8 cellular contexts compared by ENCODE assay signal in the genomic region with DNA sequence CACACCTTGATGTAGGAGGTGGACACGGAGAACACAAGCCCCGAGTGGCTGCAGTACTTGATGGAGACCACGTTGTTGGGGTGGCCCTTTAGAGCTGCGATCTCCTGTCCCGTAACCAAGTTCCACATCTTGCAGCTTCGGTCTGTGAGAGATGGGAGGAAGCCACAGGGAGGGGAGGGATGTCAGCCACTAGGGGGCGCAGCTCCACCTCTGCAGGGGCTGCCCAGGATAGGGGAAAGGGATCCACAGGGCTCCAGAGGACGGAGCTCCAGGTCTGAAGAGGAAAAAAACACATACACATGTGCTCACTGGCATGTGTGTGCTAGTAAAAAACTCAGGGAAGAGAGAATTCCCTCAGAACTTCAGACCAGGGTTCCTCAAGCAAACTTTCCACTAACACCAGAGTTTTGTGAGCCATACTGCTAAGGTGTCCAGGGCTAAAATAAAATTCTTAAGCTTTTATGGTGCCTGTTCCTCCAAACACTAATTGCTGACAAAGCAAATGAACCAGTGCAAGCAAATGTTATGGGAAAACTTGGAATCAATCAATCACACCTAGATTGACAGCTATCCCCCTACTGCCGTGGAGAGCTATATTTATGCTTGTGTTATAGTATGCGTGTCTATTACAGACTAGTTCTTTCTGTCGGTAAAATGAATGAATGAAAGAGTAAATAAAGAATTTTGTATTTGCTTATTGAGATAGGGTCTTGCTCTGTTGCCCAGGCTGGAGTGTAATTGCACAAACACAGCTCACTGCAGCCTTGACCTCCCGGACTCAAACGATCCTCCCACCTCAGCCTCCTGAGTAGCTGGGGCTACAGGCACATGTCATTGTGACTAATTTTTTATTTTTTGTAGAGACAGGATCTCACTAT. TPM values are rescaled to one million over a fixed set of nuclear protein-coding genes. Genes with fewer than 3 reads are reported as not detected.
DNase-seq lines count a peak whose midpoint lies in the region; ATAC-seq and TF ChIP-seq lines count a peak whose summit lies in the region.

No MANE protein-coding gene starts in this region.

- no peak overlapping the region for H3K9ac ChIP-seq in colonic mucosa (ENCODE audit: low read depth in 2 of 2, low read length in 2 of 2)
- H3K9ac ChIP-seq in parathyroid adenoma: no peak overlapping the region

- peaks cover 91% of the 10 kb centered on the region for H3K36me3 Mint-ChIP-seq in activated B cell treated with CpG ODN at 0.5 μM for 24 hours (ENCODE audit: low read depth)

- H3K4me1 ChIP-seq in colonic mucosa: no peaks in the 10 kb centered on the region
- no peaks in the 10 kb centered on the region for H3K4me1 ChIP-seq in parathyroid adenoma

- DNase-seq in GF-D8 (lab: John Stamatoyannopoulos, UW) (peak; percentile 3), M059J (ENCODE audit: low read depth) (peak; percentile 18), activated B cell treated with CpG ODN at 0.5 μM for 24 hours (peak; percentile 53), colonic mucosa (peak; percentile 72)

- no peaks in the 10 kb centered on the region for H3K4me1 Mint-ChIP-seq in activated B cell treated with CpG ODN at 0.5 μM for 24 hours

- H3K9me3 ChIP-seq in colonic mucosa: no peaks in the 10 kb centered on the region
- H3K9me3 ChIP-seq in parathyroid adenoma (ENCODE audit: control insufficient read depth, low read length): no peaks in the 10 kb centered on the region

- H3K27me3 ChIP-seq in colonic mucosa (no peaks in the 10 kb centered on the region), parathyroid adenoma (ENCODE audit: control insufficient read depth, insufficient read depth, low read length) (no peaks in the 10 kb centered on the region)

- H3K27ac Mint-ChIP-seq in activated B cell treated with CpG ODN at 0.5 μM for 24 hours: no peak overlapping the region

- no peak for TF ChIP-seq CTCF in activated B cell treated with CpG ODN at 0.5 μM for 24 hours (IDR thresholded peaks at IDR 0.05)
- peak; percentile 65 for TF ChIP-seq CTCF in colonic mucosa (IDR thresholded peaks at IDR 0.05)
- TF ChIP-seq CTCF in parathyroid adenoma (IDR thresholded peaks at IDR 0.05): peak; percentile 18

- H3K4me3 ChIP-seq in colonic mucosa: no peak overlapping the region
- H3K4me3 ChIP-seq in parathyroid adenoma (ENCODE audit: low read depth, low read length): no peak overlapping the region

- POLR2A ChIA-PET in activated B cell treated with CpG ODN at 0.5 μM for 24 hours (lab: Charles Lee): no interaction called here

- no peaks in the 10 kb centered on the region for H3K9me3 Mint-ChIP-seq in activated B cell treated with CpG ODN at 0.5 μM for 24 hours

- H3K27ac ChIP-seq in colonic mucosa (no peak overlapping the region), parathyroid adenoma (no peak overlapping the region)

- H3K36me3 ChIP-seq in colonic mucosa: no peaks in the 10 kb centered on the region
- no peaks in the 10 kb centered on the region for H3K36me3 ChIP-seq in parathyroid adenoma (ENCODE audit: control insufficient read depth, insufficient read depth, low read length)

- intact Hi-C loops in activated B cell treated with CpG ODN at 0.5 μM for 24 hours (cut with micrococcal nuclease) (loop anchor here (1.0 kb wide), 1 partner anchor 63 kb away; no protein-coding TSS in a partner anchor), colonic mucosa (cut with DNase I) (no loop called here)

- no peaks in the 10 kb centered on the region for H3K79me2 ChIP-seq in parathyroid adenoma

- H3K27me3 Mint-ChIP-seq in activated B cell treated with CpG ODN at 0.5 μM for 24 hours: no peaks in the 10 kb centered on the region

- peak; percentile 73 for ATAC-seq in activated B cell treated with CpG ODN at 0.5 μM for 24 hours (ENCODE audit: low read depth)
- ATAC-seq in GM19455 (IDR thresholded peaks at IDR 0.05; ENCODE audit: unreplicated experiment): no peak
- no peak for ATAC-seq in HG03457 (IDR thresholded peaks at IDR 0.05; ENCODE audit: unreplicated experiment)
- no peak for ATAC-seq in HG03135 (IDR thresholded peaks at IDR 0.05; ENCODE audit: unreplicated experiment)

- no peak overlapping the region for H2AFZ ChIP-seq in parathyroid adenoma

- H3K4me2 ChIP-seq in parathyroid adenoma (ENCODE audit: low read length): no peak overlapping the region

- H3K4me3 Mint-ChIP-seq in activated B cell treated with CpG ODN at 0.5 μM for 24 hours: no peak overlapping the region

- CTCF ChIA-PET in activated B cell treated with CpG ODN at 0.5 μM for 24 hours (lab: Charles Lee): interaction anchor here (0.6 to 15.6 kb wide), 19 partner anchors 8 to 421 kb away, joined by 3 to 327 read pairs (median 6); no protein-coding TSS in a partner anchor

RNA-seq across cellular contexts. Expression of a gene that starts 43.7 kb away (rescaled TPM):
- total RNA-seq in M059J (2014; rRNA removed; shearing (Covaris generic)): 0.52 and 1.2 TPM in 2 replicates
- total RNA-seq in activated B cell treated with CpG ODN at 0.5 μM for 24 hours (28.1 and 31.8 TPM in 2 replicates), colonic mucosa (10 to 100 TPM in 1 of 2 donors, 1 to 10 TPM in 1; 3.1 to 10.4 TPM)

Comparison
In these comparisons a context has a peak if more than half of its experiments do, and no peak if none do; other contexts are left out.
1. DNase-seq: peak in every context shown above with its lines; median percentile 72 in colonic mucosa; 53 in activated B cell treated with CpG ODN at 0.5 μM for 24 hours; 18 in M059J; 3 in GF-D8.